ENCODE assay signal across 9 cellular contexts in genomic region chr4:14877246-14878220, GRCh38.
A peak's percentile ranks its signal among the peaks of the same experiment; 100 is the strongest.
DNase-seq lines count a peak whose midpoint lies in the region; ATAC-seq, FAIRE-seq and TF ChIP-seq lines count a peak whose summit lies in the region.
"Had no signal": no experiment of that assay in that cellular context is flagged by ENCODE, and none has a peak within 500 bp of the region (broad histone marks: within the 10 kb centered on the region; RNA-seq: fewer than 3 reads in every experiment).

No MANE protein-coding gene starts in this region.

- H3K9me3 ChIP-seq in prostate gland = no peaks in the 10 kb centered on the region

- peak; percentile 73 for FAIRE-seq in GM19239 (lab: Jason Lieb, UNC)
- FAIRE-seq: endothelial cell of umbilical vein had no signal

- no peak for TF ChIP-seq POLR2A in prostate gland (IDR thresholded peaks at IDR 0.05)

- H3K27me3 ChIP-seq in prostate gland (replicated peaks; ENCODE audit: insufficient read depth) = no peaks in the 10 kb centered on the region

- H3K4me1 ChIP-seq in prostate gland (replicated peaks) = no peaks in the 10 kb centered on the region

- peak overlapping the region; percentile 48 for H3K27ac Mint-ChIP-seq in activated CD8-positive, alpha-beta T cell treated with anti-CD3 and anti-CD28 coated beads for 36 hours
- H3K27ac Mint-ChIP-seq in natural killer cell = peak overlapping the region; percentile 89 to 92

- TF ChIP-seq CTCF in activated CD8-positive, alpha-beta T cell treated with anti-CD3 and anti-CD28 coated beads for 36 hours (IDR thresholded peaks at IDR 0.05) = no peak
- TF ChIP-seq CTCF in natural killer cell (IDR thresholded peaks at IDR 0.05) (no peak), prostate gland (IDR thresholded peaks at IDR 0.05) (no peak)

- ATAC-seq in HG03354 (IDR thresholded peaks at IDR 0.05; ENCODE audit: poor library complexity, severe bottlenecking, unreplicated experiment) (peak; percentile 48), natural killer cell (peak; percentile 57 to 68 (median 59))
- peak; percentile 16 for ATAC-seq in activated CD8-positive, alpha-beta T cell treated with anti-CD3 and anti-CD28 coated beads for 36 hours

- POLR2A ChIA-PET in activated CD8-positive, alpha-beta T cell treated with anti-CD3 and anti-CD28 coated beads for 36 hours (lab: Charles Lee) = no interaction called here

- H3K36me3 Mint-ChIP-seq in activated CD8-positive, alpha-beta T cell treated with anti-CD3 and anti-CD28 coated beads for 36 hours (ENCODE audit: low read depth) = no peaks in the 10 kb centered on the region
- no peaks in the 10 kb centered on the region for H3K36me3 Mint-ChIP-seq in natural killer cell

- H3K27me3 Mint-ChIP-seq in activated CD8-positive, alpha-beta T cell treated with anti-CD3 and anti-CD28 coated beads for 36 hours = peaks cover under 1% of the 10 kb centered on the region
- H3K27me3 Mint-ChIP-seq in natural killer cell (ENCODE audit: low read depth in 2 of 2) = no peaks in the 10 kb centered on the region

- H3K4me1 Mint-ChIP-seq in activated CD8-positive, alpha-beta T cell treated with anti-CD3 and anti-CD28 coated beads for 36 hours (ENCODE audit: low read depth) = peaks cover 35% of the 10 kb centered on the region
- H3K4me1 Mint-ChIP-seq in natural killer cell = peaks cover 61 to 63% of the 10 kb centered on the region in 2 donors

- no peak overlapping the region for H3K27ac ChIP-seq in prostate gland

- DNase-seq in GM19239 (ENCODE audit: insufficient read length, low spot score) (no peak), natural killer cell (no peak), ecto neural progenitor cell (ENCODE audit: low spot score) (no peak), prostate gland (ENCODE audit: low spot score) (no peak), NCI-H1105 treated with DMSO at 0.1 percent for 48 hours (lab: John Stamatoyannopoulos, UW) (no peak)
- DNase-seq in activated CD8-positive, alpha-beta T cell treated with anti-CD3 and anti-CD28 coated beads for 36 hours = no peak
- no peak for DNase-seq in effector CD8-positive, alpha-beta T cell (lab: John Stamatoyannopoulos, UW)

- no peak overlapping the region for H3K4me3 ChIP-seq in prostate gland

- CTCF ChIA-PET in activated CD8-positive, alpha-beta T cell treated with anti-CD3 and anti-CD28 coated beads for 36 hours (lab: Charles Lee) = interaction anchor here (0.7 kb wide), 1 partner anchor 1425 kb away, joined by 3 read pairs; no protein-coding TSS in a partner anchor

- intact Hi-C loops in activated CD8-positive, alpha-beta T cell treated with anti-CD3 and anti-CD28 coated beads for 36 hours (cut with micrococcal nuclease) = no loop called here
- intact Hi-C loops in natural killer cell (cut with micrococcal nuclease) = no loop called here
- intact Hi-C loops in prostate gland (cut with DNase I) = no loop called here

- H3K4me3 Mint-ChIP-seq in activated CD8-positive, alpha-beta T cell treated with anti-CD3 and anti-CD28 coated beads for 36 hours = no peak overlapping the region
- H3K4me3 Mint-ChIP-seq in natural killer cell = peak overlapping the region; percentile 74

- H3K36me3 ChIP-seq in prostate gland = no peaks in the 10 kb centered on the region

- 39% methylated on average over 6 of the region's 6 CpGs for WGBS in prostate gland

- H3K9me3 Mint-ChIP-seq in activated CD8-positive, alpha-beta T cell treated with anti-CD3 and anti-CD28 coated beads for 36 hours = no peaks in the 10 kb centered on the region
- H3K9me3 Mint-ChIP-seq in natural killer cell = peaks cover 0 to 2% of the 10 kb centered on the region in 2 donors
